ENCODE assay signal across 28 cellular contexts in the genomic region with DNA sequence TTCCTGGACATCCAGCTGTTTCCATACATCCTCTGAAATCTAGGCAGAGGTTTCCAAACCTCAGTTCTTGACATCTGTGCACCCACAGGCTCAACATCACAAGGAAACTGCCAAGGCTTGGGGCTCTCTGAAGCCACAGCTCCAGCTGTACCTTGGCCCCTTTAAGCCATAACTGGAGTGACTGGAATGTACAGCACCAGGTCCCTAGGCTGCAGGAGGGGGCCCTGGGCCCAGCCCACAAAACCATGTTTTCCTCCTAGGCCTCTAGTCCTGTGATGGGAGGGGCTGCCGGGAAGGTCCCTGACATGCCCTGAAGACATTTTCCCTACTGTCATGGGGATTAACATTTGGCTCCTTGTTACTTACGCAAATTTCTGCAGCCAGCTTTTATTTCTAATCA.
"Had no signal": no experiment of that assay in that cellular context is flagged by ENCODE, and none has a peak within 500 bp of the region (broad histone marks: within the 10 kb centered on the region; RNA-seq: fewer than 3 reads in every experiment).

No MANE protein-coding gene starts in this region.

- FAIRE-seq: colon, endometrium, endothelial cell of umbilical vein, frontal cortex had no signal

- H3K4me3 ChIP-seq: colonic mucosa, coronary artery, dorsolateral prefrontal cortex, esophagus muscularis mucosa, esophagus squamous epithelium, gastrocnemius medialis, gastroesophageal sphincter, heart left ventricle, heart right ventricle had no signal

- ATAC-seq: effector memory CD8-positive, alpha-beta T cell; esophagus mucosa; foreskin keratinocyte; gastrocnemius medialis; gastroesophageal sphincter; heart left ventricle; heart right ventricle had no signal

- H3K27me3 ChIP-seq: colonic mucosa, dorsolateral prefrontal cortex, esophagus muscularis mucosa, esophagus squamous epithelium, foreskin keratinocyte, gastrocnemius medialis, gastroesophageal sphincter, heart left ventricle, heart right ventricle had no signal

- H3K4me1 ChIP-seq: colonic mucosa, esophagus muscularis mucosa, esophagus squamous epithelium, foreskin keratinocyte, gastrocnemius medialis, gastroesophageal sphincter, heart left ventricle, heart right ventricle had no signal

- DNase-seq: colonic mucosa; cortex of kidney; dermis blood vessel endothelial cell; dorsolateral prefrontal cortex; effector CD4-positive, alpha-beta T cell; effector CD8-positive, alpha-beta T cell; effector memory CD4-positive, alpha-beta T cell; effector memory CD8-positive, alpha-beta T cell; endodermal cell; erythroblast; esophagus squamous epithelium; foreskin fibroblast; foreskin keratinocyte; foreskin melanocyte; gastrocnemius medialis; glutamatergic neuron; head of caudate nucleus; heart right ventricle had no signal

- H3K36me3 ChIP-seq: colonic mucosa, esophagus muscularis mucosa, esophagus squamous epithelium, gastrocnemius medialis, gastroesophageal sphincter, heart left ventricle, heart right ventricle had no signal

- H3K9me3 ChIP-seq: colonic mucosa, gastrocnemius medialis had no signal

- H3K27ac ChIP-seq: colonic mucosa, coronary artery, dorsolateral prefrontal cortex, epithelial cell of prostate, esophagus muscularis mucosa, esophagus squamous epithelium, foreskin keratinocyte, gastrocnemius medialis, gastroesophageal sphincter, heart left ventricle, heart right ventricle had no signal
